15 cellular contexts compared by ENCODE assay signal in genomic region chr5:149789835-149790234, GRCh38. TPM values are rescaled to one million over a fixed set of nuclear protein-coding genes. Genes with fewer than 3 reads are reported as not detected.
DNase-seq lines count a peak whose midpoint lies in the region; ATAC-seq, FAIRE-seq and TF ChIP-seq lines count a peak whose summit lies in the region.
"Had no signal": no experiment of that assay in that cellular context is flagged by ENCODE, and none has a peak within 500 bp of the region (broad histone marks: within the 10 kb centered on the region; RNA-seq: fewer than 3 reads in every experiment).

No MANE protein-coding gene starts in this region.

- no peak overlapping the region for H3K23ac ChIP-seq in H1 (ENCODE audit: insufficient read length)

- H3K36me3 ChIP-seq in left ventricle myocardium inferior: no peaks in the 10 kb centered on the region
- no peaks in the 10 kb centered on the region for H3K36me3 ChIP-seq in H1 (ENCODE audit: control insufficient read depth in 2 of 4, insufficient read depth in 4 of 4, low read length in 3 of 4)
- H3K36me3 ChIP-seq in mucosa of rectum (ENCODE audit: control insufficient read depth in 2 of 2, insufficient read depth in 2 of 2, low read length in 2 of 2): peaks cover 0 to 8% of the 10 kb centered on the region in 2 donors
- no peaks in the 10 kb centered on the region for H3K36me3 ChIP-seq in gastrocnemius medialis

- H4K91ac ChIP-seq in H1 (replicated peaks; ENCODE audit: insufficient read length, low read length): no peak overlapping the region

- H3K14ac ChIP-seq in H1 (ENCODE audit: insufficient read length): no peak overlapping the region

- no peak overlapping the region for H2BK120ac ChIP-seq in H1 (replicated peaks; ENCODE audit: low read depth, low read length)

- H3K4ac ChIP-seq in H1 (replicated peaks; ENCODE audit: insufficient read length, low read depth, low read length): no peak overlapping the region

- intact Hi-C loops in left ventricle myocardium inferior (cut with micrococcal nuclease): no loop called here
- intact Hi-C loops in left cardiac atrium (cut with DNase I): no loop called here
- intact Hi-C loops in gastrocnemius medialis (cut with DNase I; ENCODE audit: low total_unique reads): no loop called here
- intact Hi-C loops in left colon (cut with DNase I, micrococcal nuclease): no loop called here

- CTCF ChIA-PET in H1 (lab: Charles Lee; ENCODE audit: partially characterized antibody): interaction anchor here (2.6 to 68.7 kb wide), 4 partner anchors 12 to 55 kb away, joined by 11 to 1740 read pairs (median 30); no protein-coding TSS in a partner anchor

- no peak for FAIRE-seq in H1 (lab: Jason Lieb, UNC)
- FAIRE-seq: GM12892 had no signal

- H4K8ac ChIP-seq in H1 (ENCODE audit: extremely low read depth, insufficient read depth, low read length): no peak overlapping the region

- H4K5ac ChIP-seq in H1 (ENCODE audit: insufficient read length, low read depth, low read length): no peak overlapping the region

- H3K79me1 ChIP-seq in H1 (ENCODE audit: low read depth, low read length): peaks cover 4% of the 10 kb centered on the region; the same call in 1 of the 2 replicates

- TF ChIP-seq CTCF in left ventricle myocardium inferior (IDR thresholded peaks at IDR 0.05; ENCODE audit: borderline replicate concordance): no peak
- no peak for TF ChIP-seq CTCF in H1 (IDR thresholded peaks at IDR 0.05; ENCODE audit: control extremely low read depth in 1 of 3, insufficient read depth in 1 of 3, low read depth in 1 of 3, low read length in 3 of 3)
- TF ChIP-seq CTCF in gastrocnemius medialis (IDR thresholded peaks at IDR 0.05 in 4 of 5, conservative IDR thresholded peaks at IDR 0.05 in 1 of 5): no peak

- 86% methylated on average over 1 of the region's 1 CpG; no CpG with 5 or more reads in 1 of the 2 experiments for WGBS in H1 (ENCODE audit: extremely low coverage in 1 of 2, insufficient coverage in 1 of 2, insufficient read length in 1 of 2, insufficient replicate concordance in 2 of 2, low coverage in 1 of 2, low lambda C conversion rate in 2 of 2, missing lambda C conversion rate in 1 of 2), 2 experiments

- no peak overlapping the region for H2BK12ac ChIP-seq in H1 (ENCODE audit: low read depth, low read length)

- POLR2A ChIA-PET in H1 (lab: Charles Lee; ENCODE audit: partially characterized antibody): no interaction called here

- no peak for TF ChIP-seq EP300 in H1 (IDR thresholded peaks at IDR 0.05; ENCODE audit: borderline replicate concordance in 1 of 2, low read depth in 2 of 2, low read length in 2 of 2)

- in situ Hi-C loops in gastrocnemius medialis (cut with MboI; ENCODE audit: low sequenced_read_pairs in 4 of 4): no loop called here

- DNase-seq in left ventricle myocardium inferior (no peak), left cardiac atrium (no peak), H1 (ENCODE audit: low read depth in 1 of 2, low spot score in 2 of 2) (no peak), gastrocnemius medialis (no peak), left colon (no peak), AG20443 (ENCODE audit: low spot score) (no peak)
- DNase-seq: NCI-H1048, NCI-H1436 treated with DMSO at 0.1 percent for 48 hours, NCI-H2171 treated with DMSO at 0.1 percent for 48 hours, NCI-H748 treated with DMSO at 0.1 percent for 48 hours, RPMI8226 had no signal

- TF ChIP-seq RAD21 in H1 (IDR thresholded peaks at IDR 0.05 in 1 of 2, conservative IDR thresholded peaks at IDR 0.05 in 1 of 2; ENCODE audit: low read depth in 2 of 2, low read length in 2 of 2): no peak

- no peak for ATAC-seq in left cardiac atrium
- no peak for ATAC-seq in gastrocnemius medialis
- no peak for ATAC-seq in left colon
- no peak for ATAC-seq in GM21619 (IDR thresholded peaks at IDR 0.05; ENCODE audit: unreplicated experiment)

- no peaks in the 10 kb centered on the region for H3K9me3 ChIP-seq in left ventricle myocardium inferior (replicated peaks)
- no peaks in the 10 kb centered on the region for H3K9me3 ChIP-seq in H1 (ENCODE audit: insufficient read depth in 2 of 2, low read depth in 1 of 2, low read length in 1 of 2)
- no peaks in the 10 kb centered on the region for H3K9me3 ChIP-seq in mucosa of rectum (ENCODE audit: control insufficient read depth in 2 of 2, low read length in 2 of 2)
- H3K9me3 ChIP-seq in gastrocnemius medialis: no peaks in the 10 kb centered on the region

- H3K9ac ChIP-seq in H1 (replicated peaks in 1 of 4; ENCODE audit: extremely low read depth in 1 of 4, low read depth in 3 of 4, low read length in 3 of 4): no peak overlapping the region
- H3K9ac ChIP-seq in mucosa of rectum (ENCODE audit: low read depth in 1 of 2, low read length in 2 of 2): peak overlapping the region in 1 of 2 donors; percentile 64
- H3K9ac ChIP-seq: BLaER1 treated with 17β-estradiol and CSF1 and Interleukin-3, amounts not matched to agents 10 nM and 100 nM had no signal

- H2BK5ac ChIP-seq in H1 (ENCODE audit: low read depth, low read length): no peak overlapping the region

- no peak for TF ChIP-seq POLR2A in H1 (IDR thresholded peaks at IDR 0.05; ENCODE audit: control extremely low read depth in 1 of 2, low read depth in 2 of 2, low read length in 2 of 2)
- TF ChIP-seq POLR2A in gastrocnemius medialis (IDR thresholded peaks at IDR 0.05): no peak

- peaks cover 84% of the 10 kb centered on the region for H3K4me1 ChIP-seq in left ventricle myocardium inferior
- H3K4me1 ChIP-seq in H1 (replicated peaks in 1 of 4; ENCODE audit: control insufficient read depth in 3 of 4, insufficient read depth in 4 of 4, low read length in 3 of 4): no peaks in the 10 kb centered on the region
- H3K4me1 ChIP-seq in mucosa of rectum (ENCODE audit: control insufficient read depth in 2 of 2, insufficient read depth in 2 of 2, low read length in 2 of 2): peaks cover 29 to 62% of the 10 kb centered on the region in 2 donors
- H3K4me1 ChIP-seq in gastrocnemius medialis: peaks cover 28 to 48% of the 10 kb centered on the region in 2 donors

- H2BK20ac ChIP-seq in H1 (ENCODE audit: low read length): no peak overlapping the region

- no peak overlapping the region for H2BK15ac ChIP-seq in H1 (ENCODE audit: low read length)

- peaks cover 0 to 9% of the 10 kb centered on the region in 2 experiments for H4K20me1 ChIP-seq in H1 (replicated peaks in 1 of 2; ENCODE audit: control insufficient read depth in 1 of 2, insufficient read depth in 2 of 2, low read length in 2 of 2)

- no peak overlapping the region for H3K56ac ChIP-seq in H1 (replicated peaks; ENCODE audit: insufficient read length, low read depth, low read length)

- no peak overlapping the region for H2AK5ac ChIP-seq in H1 (ENCODE audit: low read depth, low read length)

- no peak overlapping the region for H2AFZ ChIP-seq in H1 (ENCODE audit: low read length)

- H3K27ac ChIP-seq in left ventricle myocardium inferior (replicated peaks): peak overlapping the region; percentile 94
- H3K27ac ChIP-seq in H1 (ENCODE audit: low read depth, low read length): no peak overlapping the region
- peak overlapping the region; percentile 53 to 88 for H3K27ac ChIP-seq in mucosa of rectum (ENCODE audit: low read depth in 2 of 2, low read length in 2 of 2)
- H3K27ac ChIP-seq in gastrocnemius medialis: peak overlapping the region; percentile 12 to 98 (median 32)
- H3K27ac ChIP-seq: BLaER1 treated with 17β-estradiol and CSF1 and Interleukin-3, amounts not matched to agents 10 nM and 100 nM had no signal

- H3K27me3 ChIP-seq in left ventricle myocardium inferior (ENCODE audit: low read depth): no peaks in the 10 kb centered on the region
- H3K27me3 ChIP-seq in H1 (replicated peaks in 1 of 4; ENCODE audit: control insufficient read depth in 3 of 4, extremely low read depth in 1 of 4, insufficient read depth in 3 of 4, low read length in 3 of 4): no peaks in the 10 kb centered on the region
- H3K27me3 ChIP-seq in mucosa of rectum (ENCODE audit: control insufficient read depth in 2 of 2, insufficient read depth in 2 of 2, low read length in 2 of 2): no peaks in the 10 kb centered on the region
- H3K27me3 ChIP-seq in gastrocnemius medialis: no peaks in the 10 kb centered on the region
- H3K27me3 ChIP-seq: BLaER1 treated with 17β-estradiol and CSF1 and Interleukin-3, amounts not matched to agents 10 nM and 100 nM had no signal

- H3K4me3 ChIP-seq in left ventricle myocardium inferior (no peak overlapping the region), H1 (ENCODE audit: extremely low read depth in 1 of 4, insufficient read depth in 2 of 4, low read depth in 3 of 4, low read length in 4 of 4) (no peak overlapping the region), mucosa of rectum (ENCODE audit: low read length in 2 of 2) (no peak overlapping the region), gastrocnemius medialis (no peak overlapping the region)
- H3K4me3 ChIP-seq: BLaER1 treated with 17β-estradiol and CSF1 and Interleukin-3, amounts not matched to agents 10 nM and 100 nM had no signal

- no peak overlapping the region for H3K4me2 ChIP-seq in H1 (ENCODE audit: insufficient read depth in 1 of 2, low read depth in 2 of 2, low read length in 2 of 2)
- H3K4me2 ChIP-seq: BLaER1 treated with 17β-estradiol and CSF1 and Interleukin-3, amounts not matched to agents 10 nM and 100 nM had no signal

- H3K18ac ChIP-seq in H1 (ENCODE audit: extremely low read depth, low read length): no peak overlapping the region

- peaks cover 0 to 3% of the 10 kb centered on the region in 2 experiments; a peak in 2 of 4 replicates for H3K79me2 ChIP-seq in H1 (ENCODE audit: control insufficient read depth in 1 of 2, insufficient read depth in 2 of 2, low read length in 2 of 2)

- no peaks in the 10 kb centered on the region; the same call in 1 of the 2 replicates for H3K23me2 ChIP-seq in H1 (ENCODE audit: low read depth, low read length)

TF ChIP-seq in H1, 55 proteins besides CTCF, POLR2A, EP300 and RAD21:
- peak; percentile 63; the same call in 1 of the 2 replicates for TF ChIP-seq KDM1A (IDR thresholded peaks at IDR 0.05; ENCODE audit: borderline replicate concordance, low read length)
- no peak for TF ChIP-seq GABPA (IDR thresholded peaks at IDR 0.05; ENCODE audit: borderline replicate concordance, insufficient read depth, low read length)

RNA-seq across cellular contexts. Expression of gene PPARGC1B, which starts 59.7 kb away (rescaled TPM):
- 28.4 TPM for total RNA-seq in left ventricle myocardium inferior
- 10 to 100 TPM; 11.8 to 12.5 TPM for total RNA-seq in left cardiac atrium
- total RNA-seq in H1 (2021; fragmentation: NEBNext Ultra II Directional; extraction: Animal tissue kit (Norgen Biotek cat#: 25700)): 11.4 and 11.5 TPM in 2 replicates
- polyA plus RNA-seq in H1 (2011; rRNA removed): 1.7 and 2.5 TPM in 2 replicates
- 1.8 TPM for polyA plus RNA-seq in H1 (2011; cell fraction: cytosol; rRNA removed)
- polyA plus RNA-seq in H1 (2011; cell fraction: nucleus; rRNA removed): 6.4 TPM
- 3.8 to 5.2 TPM (median 4.8 TPM) in 4 replicates for polyA plus RNA-seq in H1 (2012, experiment 1 of 2)
- polyA plus RNA-seq in H1 (2012, experiment 2 of 2): 1.3 TPM
- 6.2 TPM for polyA plus RNA-seq in H1 (2013, experiment 1 of 2)
- 3.9 TPM for polyA plus RNA-seq in H1 (2013, experiment 2 of 2)
- polyA minus RNA-seq in H1 (2011; rRNA and poly(A)+ RNA removed): 6.3 and 7.6 TPM in 2 replicates
- 5.9 TPM for polyA minus RNA-seq in H1 (2011; cell fraction: cytosol; rRNA and poly(A)+ RNA removed)
- 10.0 TPM for polyA minus RNA-seq in H1 (2011; cell fraction: nucleus; rRNA and poly(A)+ RNA removed)
- 1 to 10 TPM; 3.9 to 6.8 (median 4.8) TPM for total RNA-seq in gastrocnemius medialis
- total RNA-seq in left colon: 10 to 100 TPM; 25.7 to 60.8 TPM
